Comparison of ENCODE assay signal across 20 cellular contexts in genomic region chr2:158130832-158131473, GRCh38. TPM values are rescaled to one million over a fixed set of nuclear protein-coding genes. Genes with fewer than 3 reads are reported as not detected.
DNase-seq lines count a peak whose midpoint lies in the region; ATAC-seq, FAIRE-seq and TF ChIP-seq lines count a peak whose summit lies in the region.
"Had no signal": no experiment of that assay in that cellular context is flagged by ENCODE, and none has a peak within 500 bp of the region (broad histone marks: within the 10 kb centered on the region; RNA-seq: fewer than 3 reads in every experiment).

No MANE protein-coding gene starts in this region.

- no peaks in the 10 kb centered on the region for H3K27me3 Mint-ChIP-seq in stimulated activated memory B cell treated with anti-CD40 and anti-IgM and Interleukin-4, amounts not matched to agents 10 μg/mL and 1 μg/mL and 100 μg/mL, for 72 hours

- H3K4me1 ChIP-seq in A549 (peaks cover 45% of the 10 kb centered on the region), body of pancreas (peaks cover 51% of the 10 kb centered on the region), lower lobe of right lung (no peaks in the 10 kb centered on the region), A673 (ENCODE audit: insufficient read depth, low read length, poor library complexity, severe bottlenecking) (no peaks in the 10 kb centered on the region)
- H3K4me1 ChIP-seq: right atrium auricular region had no signal

- WGBS in A549 (ENCODE audit: missing lambda C conversion rate), result 37% methylated on average over 2 of the region's 2 CpGs
- WGBS in body of pancreas, 2 donors, result 61 to 66% methylated on average over 2 of the region's 2 CpGs

- H3K4me1 Mint-ChIP-seq in stimulated activated memory B cell treated with anti-CD40 and anti-IgM and Interleukin-4, amounts not matched to agents 10 μg/mL and 1 μg/mL and 100 μg/mL, for 72 hours, result no peaks in the 10 kb centered on the region
- H3K4me1 Mint-ChIP-seq: activated CD4-positive, alpha-beta memory T cell treated with anti-CD3 and anti-CD28 coated beads, Interleukin-2, amount 10 ng/mL, durations not matched to agents 7 days and 5 days; activated naive CD8-positive, alpha-beta T cell treated with anti-CD3 and anti-CD28 coated beads, Interleukin-2, amount 50 U/mL, for 24 hours; neural crest cell had no signal

- no peaks in the 10 kb centered on the region for H3K27me3 ChIP-seq in body of pancreas
- H3K27me3 ChIP-seq in lower lobe of right lung (ENCODE audit: low read depth), result no peaks in the 10 kb centered on the region
- H3K27me3 ChIP-seq in A673 (replicated peaks; ENCODE audit: insufficient read depth, low read depth, low read length, poor library complexity), result no peaks in the 10 kb centered on the region
- H3K27me3 ChIP-seq: cardiac muscle cell, right atrium auricular region, thyroid gland had no signal

- TF ChIP-seq RAD21 in A549 (conservative IDR thresholded peaks at IDR 0.05 in 1 of 2, IDR thresholded peaks at IDR 0.05 in 1 of 2), result no peak

- ATAC-seq in A549 (peak; percentile 54 to 94; a peak in 4 of 6 replicates), HG02759 (IDR thresholded peaks at IDR 0.05; ENCODE audit: unreplicated experiment) (peak; percentile 45), body of pancreas (peak; percentile 28), lower lobe of right lung (peak; percentile 24 to 54)
- no peak for ATAC-seq in stimulated activated memory B cell treated with anti-CD40 and anti-IgM and Interleukin-4, amounts not matched to agents 10 μg/mL and 1 μg/mL and 100 μg/mL, for 72 hours
- ATAC-seq: activated naive CD8-positive, alpha-beta T cell treated with anti-CD3 and anti-CD28 coated beads, Interleukin-2, amount 50 U/mL, for 24 hours; CD8-positive, alpha-beta T cell had no signal

- H3K4me3 Mint-ChIP-seq in stimulated activated memory B cell treated with anti-CD40 and anti-IgM and Interleukin-4, amounts not matched to agents 10 μg/mL and 1 μg/mL and 100 μg/mL, for 72 hours, result no peak overlapping the region
- H3K4me3 Mint-ChIP-seq: activated CD4-positive, alpha-beta memory T cell treated with anti-CD3 and anti-CD28 coated beads, Interleukin-2, amount 10 ng/mL, durations not matched to agents 7 days and 5 days; activated naive CD8-positive, alpha-beta T cell treated with anti-CD3 and anti-CD28 coated beads, Interleukin-2, amount 50 U/mL, for 24 hours; CD8-positive, alpha-beta T cell; neural crest cell had no signal

- no peak overlapping the region for H3K27ac Mint-ChIP-seq in stimulated activated memory B cell treated with anti-CD40 and anti-IgM and Interleukin-4, amounts not matched to agents 10 μg/mL and 1 μg/mL and 100 μg/mL, for 72 hours
- H3K27ac Mint-ChIP-seq: activated CD4-positive, alpha-beta memory T cell treated with anti-CD3 and anti-CD28 coated beads, Interleukin-2, amount 10 ng/mL, durations not matched to agents 7 days and 5 days; activated naive CD8-positive, alpha-beta T cell treated with anti-CD3 and anti-CD28 coated beads, Interleukin-2, amount 50 U/mL, for 24 hours; CD8-positive, alpha-beta T cell had no signal

- peak in 1 of 2 experiments; percentile 84 for DNase-seq in A549 (ENCODE audit: low read depth in 1 of 2, low spot score in 1 of 2)
- no peak for DNase-seq in body of pancreas
- no peak for DNase-seq in lower lobe of right lung
- no peak for DNase-seq in hippocampal formation (lab: John Stamatoyannopoulos, UW)
- DNase-seq in activated effector memory CD4-positive, alpha-beta T cell treated with anti-CD3 and anti-CD28 coated beads, Interleukin-2, amount 50 U/mL, for 16 hours, result no peak
- DNase-seq in A673 (ENCODE audit: low spot score), result no peak
- DNase-seq: activated CD4-positive, alpha-beta memory T cell treated with anti-CD3 and anti-CD28 coated beads, Interleukin-2, amount 10 ng/mL, durations not matched to agents 7 days and 5 days; activated naive CD8-positive, alpha-beta T cell treated with anti-CD3 and anti-CD28 coated beads, Interleukin-2, amount 50 U/mL, for 24 hours; CD8-positive, alpha-beta T cell; effector memory CD4-positive, alpha-beta T cell; GDM1; NCI-H446; OCI-M1; thyroid gland had no signal

- H3K36me3 Mint-ChIP-seq in stimulated activated memory B cell treated with anti-CD40 and anti-IgM and Interleukin-4, amounts not matched to agents 10 μg/mL and 1 μg/mL and 100 μg/mL, for 72 hours, result no peaks in the 10 kb centered on the region
- H3K36me3 Mint-ChIP-seq: CD8-positive, alpha-beta T cell had no signal

- H3K9me3 ChIP-seq in A549 (no peaks in the 10 kb centered on the region), body of pancreas (no peaks in the 10 kb centered on the region), lower lobe of right lung (no peaks in the 10 kb centered on the region), A673 (ENCODE audit: low read depth, low read length, poor library complexity, severe bottlenecking) (no peaks in the 10 kb centered on the region)
- H3K9me3 ChIP-seq: right atrium auricular region, thyroid gland had no signal

- no TSS peak for BruUV-seq in A673 (replicated peaks; lab: Mats Ljungman, UMichigan)

- intact Hi-C loops in body of pancreas (cut with DNase I), result no loop called here
- intact Hi-C loops in lower lobe of right lung (cut with DNase I), result no loop called here
- intact Hi-C loops in A673 (cut with micrococcal nuclease; ENCODE audit: unreplicated experiment), result no loop called here

- H3K36me3 ChIP-seq in body of pancreas (replicated peaks in 1 of 2; ENCODE audit: insufficient read depth in 1 of 2, low read depth in 2 of 2) (no peaks in the 10 kb centered on the region), lower lobe of right lung (no peaks in the 10 kb centered on the region), A673 (ENCODE audit: insufficient read depth, low read length, poor library complexity, severe bottlenecking) (no peaks in the 10 kb centered on the region)
- H3K36me3 ChIP-seq: cardiac muscle cell, right atrium auricular region, thyroid gland had no signal

- POLR2A ChIA-PET in A549 (lab: Yijun Ruan, JAX) (no interaction called here), A673 (lab: Charles Lee; ENCODE audit: low non-redundant PET) (no interaction called here)

- TF ChIP-seq CTCF in A549 (IDR thresholded peaks at IDR 0.05) (no peak), body of pancreas (IDR thresholded peaks at IDR 0.05) (no peak), lower lobe of right lung (IDR thresholded peaks at IDR 0.05) (no peak), A673 (conservative IDR thresholded peaks at IDR 0.05; ENCODE audit: low read depth, low read length) (no peak)

- no peak overlapping the region for H3K4me3 ChIP-seq in A549
- H3K4me3 ChIP-seq in body of pancreas, result no peak overlapping the region
- no peak overlapping the region for H3K4me3 ChIP-seq in lower lobe of right lung
- no peak overlapping the region for H3K4me3 ChIP-seq in A673 (ENCODE audit: low read depth, low read length, poor library complexity, severe bottlenecking)
- H3K4me3 ChIP-seq: cardiac muscle cell, right atrium auricular region, thyroid gland had no signal

- peak overlapping the region; percentile 69 to 75 for H3K27ac ChIP-seq in A549
- peak overlapping the region; percentile 6 to 68 (median 43) for H3K27ac ChIP-seq in body of pancreas
- no peak overlapping the region for H3K27ac ChIP-seq in lower lobe of right lung
- no peak overlapping the region for H3K27ac ChIP-seq in A673 (ENCODE audit: low read depth, low read length, poor library complexity, severe bottlenecking)
- H3K27ac ChIP-seq: cardiac muscle cell, right atrium auricular region had no signal

- peak overlapping the region; percentile 63 for H3K4me2 ChIP-seq in A549

- no peaks in the 10 kb centered on the region for H3K9me3 Mint-ChIP-seq in stimulated activated memory B cell treated with anti-CD40 and anti-IgM and Interleukin-4, amounts not matched to agents 10 μg/mL and 1 μg/mL and 100 μg/mL, for 72 hours
- H3K9me3 Mint-ChIP-seq: activated CD4-positive, alpha-beta memory T cell treated with anti-CD3 and anti-CD28 coated beads, Interleukin-2, amount 10 ng/mL, durations not matched to agents 7 days and 5 days; activated naive CD8-positive, alpha-beta T cell treated with anti-CD3 and anti-CD28 coated beads, Interleukin-2, amount 50 U/mL, for 24 hours; CD8-positive, alpha-beta T cell; neural crest cell had no signal

- no peak for FAIRE-seq in A549 (lab: Jason Lieb, UNC)

- TF ChIP-seq POLR2A in A549 (IDR thresholded peaks at IDR 0.05; ENCODE audit: low read length) (no peak), body of pancreas (IDR thresholded peaks at IDR 0.05) (no peak)

- CTCF ChIA-PET in A549 (lab: Yijun Ruan, JAX) (interaction anchor here (0.6 to 1.6 kb wide), 4 partner anchors 107 to 615 kb away, joined by 3 read pairs; no protein-coding TSS in a partner anchor), A673 (lab: Charles Lee) (no interaction called here)

- no peak for TF ChIP-seq EP300 in A549 (IDR thresholded peaks at IDR 0.05)

TF ChIP-seq in A549, 52 proteins besides CTCF, POLR2A, EP300 and RAD21:
- TF ChIP-seq CBX2 (IDR thresholded peaks at IDR 0.05; ENCODE audit: borderline replicate concordance, low read depth) (no peak), BHLHE40 (IDR thresholded peaks at IDR 0.05; ENCODE audit: low read depth, low read length) (no peak), KDM5A (IDR thresholded peaks at IDR 0.05) (no peak), HOXB13 (CRISPR knock-in tag; IDR thresholded peaks at IDR 0.05; ENCODE audit: low read depth) (no peak)

RNA-seq across cellular contexts. Expression of gene UPP2, which starts 29.3 kb away (rescaled TPM):
- polyA plus RNA-seq in A549 (2011; rRNA removed) (not detected in 2 replicates), A549 (2017; fragmentation: RNase III; extraction: RNeasy Plus Mini Kit Qiagen cat#74134 plus additional on column Dnase treatment) (not detected in 3 replicates)
- polyA plus RNA-seq in A549 (2012; cell fraction: cytosol; rRNA removed), result not detected in 2 replicates
- polyA plus RNA-seq in A549 (2012; cell fraction: nucleus; rRNA removed), result not detected in 2 replicates
- not detected in 2 replicates for polyA minus RNA-seq in A549 (2011; rRNA and poly(A)+ RNA removed)
- total RNA-seq in body of pancreas (not detected), lower lobe of right lung (not detected), A673 (2021) (not detected in 2 replicates)
- total RNA-seq: activated CD4-positive, alpha-beta memory T cell treated with anti-CD3 and anti-CD28 coated beads, Interleukin-2, amount 10 ng/mL, durations not matched to agents 7 days and 5 days; cardiac muscle cell; CD8-positive, alpha-beta T cell; lung microvascular endothelial cell; neural crest cell; right atrium auricular region had no signal
- polyA plus RNA-seq: cardiac muscle cell had no signal

Comparison
In these comparisons a context has a peak if more than half of its experiments do, and no peak if none do; other contexts are left out.
1. H3K27ac ChIP-seq: peak in A549 (2 of 2) and body of pancreas (4 of 4); none in lower lobe of right lung (single experiment) and A673 (single experiment).